Comparison of ENCODE assay signal across 8 cellular contexts in the genomic region with DNA sequence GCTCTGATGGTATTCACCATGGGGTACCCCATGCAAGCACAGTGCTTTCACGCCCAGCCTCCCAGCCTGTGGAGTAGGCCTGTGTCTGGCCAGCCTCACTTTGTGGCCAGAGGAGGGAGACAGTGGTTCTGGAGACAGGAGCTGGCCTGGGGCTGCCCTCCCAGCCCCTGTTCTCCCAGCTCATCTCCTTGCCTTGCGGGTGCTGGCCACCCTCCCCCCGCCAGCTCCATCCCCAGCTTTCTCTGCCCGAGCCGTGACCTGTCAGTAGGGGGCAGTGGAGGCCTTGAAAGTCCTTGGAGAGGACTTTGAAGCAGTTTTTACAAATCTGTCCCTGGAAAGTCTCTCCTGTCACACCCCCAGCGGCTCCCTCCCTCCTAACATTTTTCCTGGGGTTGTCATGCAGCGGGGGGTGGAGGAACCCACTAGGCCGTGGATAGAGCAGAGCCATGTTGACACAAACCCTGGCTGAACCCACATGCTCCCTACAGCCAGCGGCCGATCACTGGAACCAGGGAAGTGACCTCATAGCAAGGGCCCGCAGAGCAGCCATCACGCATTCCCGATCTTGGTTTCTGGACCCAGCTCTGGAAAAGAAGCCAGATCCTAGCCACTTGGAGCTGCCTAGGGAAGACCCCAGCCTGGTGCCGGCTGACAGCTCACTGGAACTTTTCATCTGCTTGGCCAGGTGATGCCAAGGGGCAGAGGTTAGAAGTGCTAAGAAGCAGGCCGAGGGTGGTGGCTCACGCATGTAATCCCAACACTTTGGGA.
DNase-seq lines count a peak whose midpoint lies in the region; ATAC-seq, FAIRE-seq and TF ChIP-seq lines count a peak whose summit lies in the region.

No MANE protein-coding gene starts in this region.

- H3K4me1 ChIP-seq in HUES64 (ENCODE audit: insufficient read depth, low read length), result peaks cover 40% of the 10 kb centered on the region
- H3K4me1 ChIP-seq in ascending aorta, result peaks cover 32 to 50% of the 10 kb centered on the region in 2 donors
- peaks cover 45% of the 10 kb centered on the region for H3K4me1 ChIP-seq in right cardiac atrium (ENCODE audit: control insufficient read depth, insufficient read depth, low read length)

- H3K4me3 ChIP-seq in HUES64 (ENCODE audit: low read length) (no peak overlapping the region), ascending aorta (no peak overlapping the region), right cardiac atrium (ENCODE audit: low read length) (no peak overlapping the region)

- FAIRE-seq in D721Med (lab: Jason Lieb, UNC), result no peak

- peak overlapping the region; percentile 36; the same call in 1 of the 2 replicates for H3K27ac ChIP-seq in HUES64 (ENCODE audit: low read depth, low read length)
- peak overlapping the region; percentile 79 to 81 for H3K27ac ChIP-seq in ascending aorta
- peak overlapping the region; percentile 79 for H3K27ac ChIP-seq in right cardiac atrium (ENCODE audit: low read length)

- TF ChIP-seq CTCF in D721Med (IDR thresholded peaks at IDR 0.05; ENCODE audit: insufficient read depth, missing control alignments) (peak; percentile 92), ascending aorta (IDR thresholded peaks at IDR 0.05) (peak; percentile 85 to 93 (median 85))

- peak; percentile 77 for DNase-seq in D721Med (ENCODE audit: insufficient read length, low spot score)
- DNase-seq in T-helper 2 cell, result peak; percentile 57 to 82 (median 76)
- peak; percentile 90 to 98 for DNase-seq in ascending aorta (ENCODE audit: low spot score in 2 of 2)
- DNase-seq in right cardiac atrium, result peak; percentile 94 to 96 (median 95)
- peak; percentile 96 for DNase-seq in sciatic nerve (ENCODE audit: low spot score)

- H3K36me3 ChIP-seq in HUES64 (ENCODE audit: insufficient read depth, low read length), result no peaks in the 10 kb centered on the region
- H3K36me3 ChIP-seq in ascending aorta, result peaks cover 0 to 3% of the 10 kb centered on the region in 2 donors

- H3K27me3 ChIP-seq in HUES64 (ENCODE audit: insufficient read depth, low read length) (no peaks in the 10 kb centered on the region), ascending aorta (no peaks in the 10 kb centered on the region), right cardiac atrium (ENCODE audit: control insufficient read depth, insufficient read depth) (no peaks in the 10 kb centered on the region)

- no peaks in the 10 kb centered on the region for H3K9me3 ChIP-seq in HUES64 (ENCODE audit: insufficient read depth, low read depth, low read length)
- no peaks in the 10 kb centered on the region for H3K9me3 ChIP-seq in ascending aorta
- H3K9me3 ChIP-seq in right cardiac atrium (ENCODE audit: control insufficient read depth, low read length), result no peaks in the 10 kb centered on the region

- intact Hi-C loops in ascending aorta (cut with DNase I) (loop anchor here (1.0 to 10.0 kb wide), 7 partner anchors 21 to 529 kb away; partner anchors contain the start of gene TNRC6C), right cardiac atrium (cut with DNase I) (loop anchor here (2.0 to 10.0 kb wide), 7 partner anchors 62 to 105 kb away; no protein-coding TSS in a partner anchor), sciatic nerve (cut with DNase I) (loop anchor here (5.0 kb wide), 2 partner anchors 62 to 103 kb away; no protein-coding TSS in a partner anchor)

- peak; percentile 88 to 92 for ATAC-seq in right cardiac atrium
- peak; percentile 81 for ATAC-seq in sciatic nerve
- no peak for ATAC-seq in GM19035 (IDR thresholded peaks at IDR 0.05; ENCODE audit: unreplicated experiment)
- ATAC-seq in GM18867 (IDR thresholded peaks at IDR 0.05; ENCODE audit: unreplicated experiment), result no peak

- WGBS in HUES64, result 44% methylated on average over 16 of the region's 16 CpGs
- WGBS in right cardiac atrium, result 17% methylated on average over 16 of the region's 16 CpGs

- H3K9ac ChIP-seq in HUES64 (ENCODE audit: low read depth, low read length), result no peak overlapping the region

Comparison
In these comparisons a context has a peak if more than half of its experiments do, and no peak if none do; other contexts are left out.
1. ATAC-seq: peak in right cardiac atrium (2 of 2) and sciatic nerve (single experiment); none in GM19035 (single experiment) and GM18867 (single experiment).
2. Peak in every context shown above with its lines, with median percentiles within 50 percentile points of each other: DNase-seq and H3K27ac ChIP-seq.